In genomic region chrX:109629310-109629709, GRCh38 we compare ENCODE assay signal across 18 cellular contexts. TPM values are rescaled to one million over a fixed set of nuclear protein-coding genes. Genes with fewer than 3 reads are reported as not detected.
A peak's percentile ranks its signal among the peaks of the same experiment; 100 is the strongest.
DNase-seq lines count a peak whose midpoint lies in the region; FAIRE-seq and TF ChIP-seq lines count a peak whose summit lies in the region.
"Had no signal": no experiment of that assay in that cellular context is flagged by ENCODE, and none has a peak within 500 bp of the region (broad histone marks: within the 10 kb centered on the region; RNA-seq: fewer than 3 reads in every experiment).

No MANE protein-coding gene starts in this region.

- TF ChIP-seq CTCF in astrocyte of the spinal cord (IDR thresholded peaks at IDR 0.05; ENCODE audit: low read depth, low read length), result no peak

- no peak for FAIRE-seq in GM12892 (lab: Jason Lieb, UNC)
- FAIRE-seq: frontal cortex had no signal

- in situ Hi-C loops in astrocyte of the spinal cord (cut with HindIII; ENCODE audit: low sequenced_read_pairs), result no loop called here

- no peak for TF ChIP-seq POLR2A in GM12892 (IDR thresholded peaks at IDR 0.05; ENCODE audit: low read depth, low read length)

- DNase-seq in DMS 273 treated with DMSO at 0.1 percent for 48 hours (lab: John Stamatoyannopoulos, UW), result peak; percentile 28
- peak; percentile 7 for DNase-seq in NCI-H1694 treated with DMSO at 0.1 percent for 48 hours (lab: John Stamatoyannopoulos, UW)
- peak; percentile 22 for DNase-seq in astrocyte of the spinal cord (ENCODE audit: low read depth, low spot score)
- DNase-seq in glomerular endothelial cell (ENCODE audit: extremely low read depth, low read depth, low spot score), result peak; percentile 62
- no peak for DNase-seq in NCI-H187 treated with DMSO at 0.1 percent for 48 hours (lab: John Stamatoyannopoulos, UW)
- no peak for DNase-seq in NCI-H2196 treated with DMSO at 0.1 percent for 48 hours (lab: John Stamatoyannopoulos, UW; ENCODE audit: unreplicated experiment)
- DNase-seq in GM12892 (ENCODE audit: insufficient read length), result no peak
- DNase-seq: activated CD4-positive, alpha-beta T cell treated with anti-CD3 and anti-CD28 coated beads for 36 hours; activated naive CD4-positive, alpha-beta T cell; aorta; DND-41; endodermal cell; KG1; mammary epithelial cell; T-helper 9 cell had no signal

- H3K4me3 ChIP-seq in astrocyte of the spinal cord (ENCODE audit: low read depth, low read length), result no peak overlapping the region
- H3K4me3 ChIP-seq: neural progenitor cell, SJSA1 had no signal

RNA-seq across cellular contexts. Expression of gene KCNE5, which starts 4.3 kb away (rescaled TPM):
- not detected in 2 replicates for total RNA-seq in glomerular endothelial cell
- 0.23 TPM for polyA plus RNA-seq in GM12892 (2012; ENCODE audit: missing spikeins)
- total RNA-seq: SJSA1 had no signal
- polyA plus RNA-seq: aorta had no signal

Comparison
In these comparisons a context has a peak if more than half of its experiments do, and no peak if none do; other contexts are left out.
1. DNase-seq: peak in DMS 273 treated with DMSO at 0.1 percent for 48 hours (single experiment), NCI-H1694 treated with DMSO at 0.1 percent for 48 hours (single experiment), astrocyte of the spinal cord (single experiment) and glomerular endothelial cell (single experiment); none in NCI-H187 treated with DMSO at 0.1 percent for 48 hours (single experiment), NCI-H2196 treated with DMSO at 0.1 percent for 48 hours (single experiment) and GM12892 (single experiment).